In genomic region chr16:85011846-85012284, GRCh38 we compare ENCODE assay signal across 8 cellular contexts. TPM values are rescaled to one million over a fixed set of nuclear protein-coding genes. Genes with fewer than 3 reads are reported as not detected.
DNase-seq lines count a peak whose midpoint lies in the region; ATAC-seq and TF ChIP-seq lines count a peak whose summit lies in the region.

No MANE protein-coding gene starts in this region.

- peaks cover 8% of the 10 kb centered on the region for H3K79me1 ChIP-seq in mesendoderm (ENCODE audit: low read length)

- peak overlapping the region; percentile 58 for H3K4ac ChIP-seq in mesendoderm (ENCODE audit: low read depth, low read length)

- DNase-seq in stimulated activated naive CD8-positive, alpha-beta T cell treated with anti-CD3 and anti-CD28 coated beads, Interleukin-15, Interleukin-2, amounts not matched to agents 100 U/mL and 50 U/mL, for 24 hours: no peak
- DNase-seq in breast epithelium (ENCODE audit: low spot score in 2 of 2) (no peak), mesendoderm (no peak), RPMI8226 (no peak), NCI-H1694 (lab: John Stamatoyannopoulos, UW) (no peak), middle frontal gyrus (ENCODE audit: extremely low spot score, low spot score) (no peak), T1000 (lab: John Stamatoyannopoulos, UW) (no peak)

- H4K5ac ChIP-seq in mesendoderm (ENCODE audit: low read length): no peak overlapping the region

- peak overlapping the region; percentile 98 for H3K27ac Mint-ChIP-seq in stimulated activated naive CD8-positive, alpha-beta T cell treated with anti-CD3 and anti-CD28 coated beads, Interleukin-15, Interleukin-2, amounts not matched to agents 100 ng/mL and 50 ng/mL, for 24 hours

- H4K8ac ChIP-seq in mesendoderm (ENCODE audit: low read depth, low read length): peak overlapping the region; percentile 97

- peaks cover 3% of the 10 kb centered on the region for H3K36me3 Mint-ChIP-seq in stimulated activated naive CD8-positive, alpha-beta T cell treated with anti-CD3 and anti-CD28 coated beads, Interleukin-15, Interleukin-2, amounts not matched to agents 100 ng/mL and 50 ng/mL, for 24 hours (ENCODE audit: low read depth)

- H3K27ac ChIP-seq in breast epithelium (peak overlapping the region; percentile 97), mesendoderm (ENCODE audit: low read depth, low read length) (peak overlapping the region; percentile 68)

- H3K27me3 ChIP-seq in breast epithelium (no peaks in the 10 kb centered on the region), mesendoderm (ENCODE audit: insufficient read depth, low read length, poor library complexity) (no peaks in the 10 kb centered on the region)

- H2BK5ac ChIP-seq in mesendoderm (ENCODE audit: low read length): no peak overlapping the region

- no peak overlapping the region for H2BK15ac ChIP-seq in mesendoderm (replicated peaks; ENCODE audit: low read depth)

- peak overlapping the region; percentile 89 for H3K4me2 ChIP-seq in mesendoderm (ENCODE audit: low read length)

- ATAC-seq in stimulated activated naive CD8-positive, alpha-beta T cell treated with anti-CD3 and anti-CD28 coated beads, Interleukin-15, Interleukin-2, amounts not matched to agents 100 U/mL and 50 U/mL, for 24 hours: no peak

- WGBS in mesendoderm (ENCODE audit: extremely low coverage, insufficient coverage, low lambda C conversion rate): no CpG with 5 or more reads among the region's 17 CpGs

- H3K56ac ChIP-seq in mesendoderm (ENCODE audit: low read length): peak overlapping the region; percentile 91

- no peaks in the 10 kb centered on the region for H3K27me3 Mint-ChIP-seq in stimulated activated naive CD8-positive, alpha-beta T cell treated with anti-CD3 and anti-CD28 coated beads, Interleukin-15, Interleukin-2, amounts not matched to agents 100 ng/mL and 50 ng/mL, for 24 hours

- H3K9ac ChIP-seq in mesendoderm (ENCODE audit: low read length): peak overlapping the region; percentile 96

- peak overlapping the region; percentile 98 for H3K4me3 Mint-ChIP-seq in stimulated activated naive CD8-positive, alpha-beta T cell treated with anti-CD3 and anti-CD28 coated beads, Interleukin-15, Interleukin-2, amounts not matched to agents 100 ng/mL and 50 ng/mL, for 24 hours

- H3K4me1 Mint-ChIP-seq in stimulated activated naive CD8-positive, alpha-beta T cell treated with anti-CD3 and anti-CD28 coated beads, Interleukin-15, Interleukin-2, amounts not matched to agents 100 ng/mL and 50 ng/mL, for 24 hours (ENCODE audit: low read depth): peaks cover 54% of the 10 kb centered on the region

- H2AK5ac ChIP-seq in mesendoderm (ENCODE audit: low read length): no peak overlapping the region

- H3K4me1 ChIP-seq in breast epithelium (no peaks in the 10 kb centered on the region), mesendoderm (ENCODE audit: control insufficient read depth, low read depth, low read length) (peaks cover 2% of the 10 kb centered on the region)

- H3K36me3 ChIP-seq in breast epithelium: no peaks in the 10 kb centered on the region
- H3K36me3 ChIP-seq in mesendoderm (ENCODE audit: control insufficient read depth, insufficient read depth, low read length): no peaks in the 10 kb centered on the region

- no peak for TF ChIP-seq POLR2A in breast epithelium (IDR thresholded peaks at IDR 0.05)

- peaks cover 20% of the 10 kb centered on the region for H3K79me2 ChIP-seq in mesendoderm (ENCODE audit: control insufficient read depth, insufficient read depth, low read length)

- H3K4me3 ChIP-seq in breast epithelium (peak overlapping the region; percentile 86 to 92 (median 86)), mesendoderm (ENCODE audit: low read length) (peak overlapping the region; percentile 96)

- no peak overlapping the region for H2BK120ac ChIP-seq in mesendoderm (ENCODE audit: low read depth, low read length)

- H3K9me3 ChIP-seq in breast epithelium: no peaks in the 10 kb centered on the region

- H3K9me3 Mint-ChIP-seq in stimulated activated naive CD8-positive, alpha-beta T cell treated with anti-CD3 and anti-CD28 coated beads, Interleukin-15, Interleukin-2, amounts not matched to agents 100 ng/mL and 50 ng/mL, for 24 hours: no peaks in the 10 kb centered on the region

- intact Hi-C loops in breast epithelium (cut with DNase I; ENCODE audit: low total_unique reads): no loop called here

- no peak for TF ChIP-seq CTCF in breast epithelium (IDR thresholded peaks at IDR 0.05)

- peak overlapping the region; percentile 45 for H3K23ac ChIP-seq in mesendoderm (ENCODE audit: low read length)

- peak overlapping the region; percentile 62 for H3K18ac ChIP-seq in mesendoderm (ENCODE audit: low read length)

RNA-seq across cellular contexts. Expression of gene ZDHHC7, which starts 0.5 kb away (rescaled TPM):
- total RNA-seq in breast epithelium: 10 to 100 TPM; 38.7 to 69.6 (median 41.1) TPM
- 28.5 TPM for polyA plus RNA-seq in mesendoderm (2013, experiment 1 of 2)
- polyA plus RNA-seq in mesendoderm (2013, experiment 2 of 2): 27.8 TPM

RNA-seq across cellular contexts. Expression of gene KIAA0513, which starts 15.7 kb away (rescaled TPM):
- total RNA-seq in breast epithelium: 10 to 100 TPM in 2 of 3 donors, 1 to 10 TPM in 1; 7.6 to 16.2 (median 10.8) TPM
- 1.8 TPM for polyA plus RNA-seq in mesendoderm (2013, experiment 1 of 2)
- polyA plus RNA-seq in mesendoderm (2013, experiment 2 of 2): 2.2 TPM
